ENCODE assay signal across 8 cellular contexts in genomic region chrX:19840899-19841648, GRCh38. TPM values are rescaled to one million over a fixed set of nuclear protein-coding genes. Genes with fewer than 3 reads are reported as not detected.
DNase-seq lines count a peak whose midpoint lies in the region; ATAC-seq, FAIRE-seq and TF ChIP-seq lines count a peak whose summit lies in the region.

No MANE protein-coding gene starts in this region.

- H3K27me3 Mint-ChIP-seq in H9 (ENCODE audit: low read depth) (no peaks in the 10 kb centered on the region), astrocyte (ENCODE audit: low read depth, unreplicated experiment) (no peaks in the 10 kb centered on the region)

- H2BK12ac ChIP-seq in H9 (ENCODE audit: insufficient read length, low read depth, low read length) = no peak overlapping the region

- H3K4me3 ChIP-seq in astrocyte (ENCODE audit: insufficient read depth, low read depth, low read length) = no peak overlapping the region

- H3K9me3 Mint-ChIP-seq in H9 = peaks cover 62 to 75% of the 10 kb centered on the region in 2 experiments
- H3K9me3 Mint-ChIP-seq in astrocyte (ENCODE audit: unreplicated experiment) = no peaks in the 10 kb centered on the region

- no peak overlapping the region; a peak in 1 of 5 replicates for H3K4me3 Mint-ChIP-seq in H9
- H3K4me3 Mint-ChIP-seq in astrocyte (ENCODE audit: unreplicated experiment) = no peak overlapping the region

- no peaks in the 10 kb centered on the region for H3K36me3 ChIP-seq in astrocyte (ENCODE audit: insufficient read depth, low read length)

- no peaks in the 10 kb centered on the region for H3K23me2 ChIP-seq in H9 (ENCODE audit: insufficient read length, low read depth, low read length, poor library complexity, severe bottlenecking)

- ATAC-seq in GM18505 (IDR thresholded peaks at IDR 0.05; ENCODE audit: unreplicated experiment) = peak; percentile 47

- H2AK5ac ChIP-seq in H9 (ENCODE audit: insufficient read length, low read length) = no peak overlapping the region

- H3K79me1 ChIP-seq in H9 (ENCODE audit: insufficient read depth, low read depth, low read length, poor library complexity, severe bottlenecking) = no peaks in the 10 kb centered on the region

- no peak overlapping the region for H3T11ph ChIP-seq in H9 (ENCODE audit: low read length)

- H3K23ac ChIP-seq in H9 (ENCODE audit: insufficient read length, low read depth, low read length) = no peak overlapping the region

- H3K27me3 ChIP-seq in H9 (ENCODE audit: insufficient read depth, low read length) (no peaks in the 10 kb centered on the region), astrocyte (ENCODE audit: insufficient read depth, low read length) (no peaks in the 10 kb centered on the region)

- H4K8ac ChIP-seq in H9 (replicated peaks; ENCODE audit: insufficient read length, low read depth, low read length) = no peak overlapping the region

- H3K9me3 ChIP-seq in H9 (ENCODE audit: control insufficient read depth, low read depth, low read length) (peaks cover 37% of the 10 kb centered on the region), astrocyte (ENCODE audit: insufficient read depth, low read depth, low read length) (no peaks in the 10 kb centered on the region)

- FAIRE-seq in astrocyte (lab: Jason Lieb, UNC) = peak; percentile 50

- no peak overlapping the region for H3K18ac ChIP-seq in H9 (ENCODE audit: insufficient read length, low read depth, low read length)

- H4K20me1 ChIP-seq in H9 (ENCODE audit: control insufficient read depth, insufficient read depth, insufficient read length) (no peaks in the 10 kb centered on the region), astrocyte (ENCODE audit: insufficient read depth, low read length) (no peaks in the 10 kb centered on the region)

- WGBS in H9 (ENCODE audit: extremely low coverage, insufficient read length, low lambda C conversion rate) = no CpG with 5 or more reads among the region's 5 CpGs

- no peak for TF ChIP-seq CTCF in H9 (conservative IDR thresholded peaks at IDR 0.05)
- no peak for TF ChIP-seq CTCF in astrocyte (IDR thresholded peaks at IDR 0.05; ENCODE audit: insufficient read depth, low read depth, low read length)

- no peak overlapping the region for H2BK5ac ChIP-seq in H9 (ENCODE audit: insufficient read length, low read length)

- no peak overlapping the region for H4K5ac ChIP-seq in H9 (ENCODE audit: insufficient read length, low read depth, low read length)

- H2BK20ac ChIP-seq in H9 (ENCODE audit: low read depth, low read length, poor library complexity, severe bottlenecking) = no peak overlapping the region

- H2BK15ac ChIP-seq in H9 (ENCODE audit: low read depth, low read length) = no peak overlapping the region

- TF ChIP-seq POLR2A in GM18505 (IDR thresholded peaks at IDR 0.05; ENCODE audit: borderline replicate concordance, extremely low read depth, insufficient read depth, insufficient read length) = peak; percentile 58

- H3K36me3 Mint-ChIP-seq in H9 (ENCODE audit: insufficient read depth in 1 of 3, low read depth in 3 of 3) (peaks cover 9 to 13% (median 11%) of the 10 kb centered on the region in 3 experiments), astrocyte (ENCODE audit: low read depth, unreplicated experiment) (no peaks in the 10 kb centered on the region)

- no peak overlapping the region for H3K56ac ChIP-seq in H9 (ENCODE audit: insufficient read length, low read depth, low read length)

- H3K14ac ChIP-seq in H9 (ENCODE audit: insufficient read depth, low read length) = no peak overlapping the region

- no peak overlapping the region for H3K4me2 ChIP-seq in H9 (ENCODE audit: insufficient read depth, insufficient read length, low read length)
- no peak overlapping the region for H3K4me2 ChIP-seq in astrocyte (ENCODE audit: low read length)

- DNase-seq in H9 (peak; percentile 49), MV-4-11 (lab: John Stamatoyannopoulos, UW) (peak; percentile 15), astrocyte (ENCODE audit: low read depth) (peak; percentile 14), inferior parietal cortex (ENCODE audit: extremely low spot score) (no peak), NCI-H2171 (lab: John Stamatoyannopoulos, UW) (no peak), glomerular visceral epithelial cell (ENCODE audit: extremely low spot score) (no peak), H4 (ENCODE audit: low spot score) (no peak)

- H3K27ac Mint-ChIP-seq in H9 (peak overlapping the region; percentile 79 to 92 (median 86)), astrocyte (ENCODE audit: unreplicated experiment) (peak overlapping the region; percentile 66)

- H3K79me2 ChIP-seq in H9 (ENCODE audit: insufficient read depth, low read length) (no peaks in the 10 kb centered on the region; the same call in 1 of the 2 replicates), astrocyte (ENCODE audit: insufficient read depth, low read length) (no peaks in the 10 kb centered on the region)

- H3K9ac ChIP-seq in H9 (ENCODE audit: extremely low read depth, insufficient read length, low read length) (no peak overlapping the region), astrocyte (ENCODE audit: low read length) (no peak overlapping the region)

- H3K4ac ChIP-seq in H9 (ENCODE audit: low read depth, low read length) = no peak overlapping the region

- H3K4me1 Mint-ChIP-seq in H9 (peaks cover 20 to 40% of the 10 kb centered on the region in 2 experiments), astrocyte (ENCODE audit: low read depth, unreplicated experiment) (peaks cover 16% of the 10 kb centered on the region)

- H2AFZ ChIP-seq in H9 (ENCODE audit: low read length) (no peak overlapping the region), astrocyte (ENCODE audit: low read depth, low read length) (no peak overlapping the region)

- no peak overlapping the region for H4K91ac ChIP-seq in H9 (ENCODE audit: insufficient read length, low read depth, low read length)

- H2BK120ac ChIP-seq in H9 (ENCODE audit: low read depth, low read length, poor library complexity, severe bottlenecking) = no peak overlapping the region

- no peak overlapping the region for H3K27ac ChIP-seq in H9 (ENCODE audit: insufficient read length, low read depth, low read length)
- no peak overlapping the region for H3K27ac ChIP-seq in astrocyte (ENCODE audit: low read depth, low read length)

- H3K4me1 ChIP-seq in H9 (ENCODE audit: insufficient read depth, low read length) = no peaks in the 10 kb centered on the region
- no peaks in the 10 kb centered on the region for H3K4me1 ChIP-seq in astrocyte (ENCODE audit: insufficient read depth, low read length)

RNA-seq across cellular contexts. Expression of gene SH3KBP1, which starts 46.3 kb away (rescaled TPM):
- total RNA-seq in H9 (2021) = 11.8 and 12.3 TPM in 2 replicates
- total RNA-seq in astrocyte = 58.2 and 60.6 TPM in 2 replicates
- total RNA-seq in H4 (2014; rRNA removed; shearing (Covaris generic)) = 26.8 and 29.6 TPM in 2 replicates

Comparison
In these comparisons a context has a peak if more than half of its experiments do, and no peak if none do; other contexts are left out.
1. DNase-seq: peak in H9 (single experiment), MV-4-11 (single experiment) and astrocyte (single experiment); none in inferior parietal cortex (single experiment), NCI-H2171 (single experiment), glomerular visceral epithelial cell (single experiment) and H4 (single experiment).